ENCODE assay signal across 25 cellular contexts in genomic region chr22:49136816-49137180, GRCh38.
"Had no signal": no experiment of that assay in that cellular context is flagged by ENCODE, and none has a peak within 500 bp of the region (broad histone marks: within the 10 kb centered on the region; RNA-seq: fewer than 3 reads in every experiment).

No MANE protein-coding gene starts in this region.

- H3K36me3 ChIP-seq: left ventricle myocardium inferior, neutrophil, ovary, right atrium auricular region, tibial nerve, uterus had no signal

- H3K4me2 ChIP-seq: hepatocyte had no signal

- H2AFZ ChIP-seq: hepatocyte had no signal

- H3K4me3 ChIP-seq: hepatocyte, left ventricle myocardium inferior, ovary, right atrium auricular region, skin epidermis, tibial nerve, uterus had no signal

- DNase-seq: islet precursor cell; left ventricle myocardium inferior; naive thymus-derived CD8-positive, alpha-beta T cell; occipital lobe; ovary; stimulated activated CD4-positive, alpha-beta T cell treated with anti-CD3 and anti-CD28 coated beads, Interleukin-1b, Interleukin-23, amount 100 ng/mL, for 48 hours; stimulated activated CD4-positive, alpha-beta T cell treated with anti-CD3 and anti-CD28 coated beads, Interleukin-2, amount 100 ng/mL, for 48 hours; stimulated activated CD4-positive, alpha-beta T cell treated with anti-CD3 and anti-CD28 coated beads, Interleukin-4, amount 100 ng/mL, for 4 hours; stimulated activated CD8-positive, alpha-beta memory T cell treated with anti-CD3 and anti-CD28 coated beads, Interleukin-4, amount 100 ng/mL, for 48 hours; stimulated activated naive CD4-positive, alpha-beta T cell treated with Interleukin-2 at 50 U/mL for 16 hours; stimulated activated naive CD8-positive, alpha-beta T cell treated with anti-CD3 and anti-CD28 coated beads, Interleukin-15, amount 100 ng/mL, for 72 hours; substantia nigra; uterus had no signal

- H3K27ac ChIP-seq: hepatocyte, left ventricle myocardium inferior, neutrophil, ovary, right atrium auricular region, skin epidermis, tibial nerve, uterus had no signal

- H3K4me3 Mint-ChIP-seq: memory B cell; naive thymus-derived CD8-positive, alpha-beta T cell; nephron; neural crest cell; stimulated activated memory B cell treated with anti-CD40 and anti-IgM and Interleukin-4, amounts not matched to agents 10 μg/mL and 1 μg/mL and 100 μg/mL, for 72 hours; stimulated activated naive CD8-positive, alpha-beta T cell treated with anti-CD3 and anti-CD28 coated beads, Interleukin-15, amount 100 ng/mL, for 72 hours; type B pancreatic cell had no signal

- H3K27me3 ChIP-seq: hepatocyte, ovary, right atrium auricular region, tibial nerve, uterus had no signal

- H3K9me3 Mint-ChIP-seq: naive thymus-derived CD8-positive, alpha-beta T cell; nephron; stimulated activated naive CD8-positive, alpha-beta T cell treated with anti-CD3 and anti-CD28 coated beads, Interleukin-15, amount 100 ng/mL, for 72 hours; type B pancreatic cell had no signal

- ATAC-seq: naive thymus-derived CD8-positive, alpha-beta T cell; sciatic nerve; stimulated activated memory B cell treated with anti-CD40 and anti-IgM and Interleukin-4, amounts not matched to agents 10 μg/mL and 1 μg/mL and 100 μg/mL, for 72 hours; stimulated activated naive CD8-positive, alpha-beta T cell treated with anti-CD3 and anti-CD28 coated beads, Interleukin-15, amount 100 ng/mL, for 72 hours had no signal

- H3K36me3 Mint-ChIP-seq: memory B cell; stimulated activated memory B cell treated with anti-CD40 and anti-IgM and Interleukin-4, amounts not matched to agents 10 μg/mL and 1 μg/mL and 100 μg/mL, for 72 hours had no signal

- H3K79me2 ChIP-seq: hepatocyte had no signal

- H3K27ac Mint-ChIP-seq: memory B cell; naive thymus-derived CD8-positive, alpha-beta T cell; nephron; progenitor cell of endocrine pancreas; stimulated activated memory B cell treated with anti-CD40 and anti-IgM and Interleukin-4, amounts not matched to agents 10 μg/mL and 1 μg/mL and 100 μg/mL, for 72 hours; stimulated activated naive CD8-positive, alpha-beta T cell treated with anti-CD3 and anti-CD28 coated beads, Interleukin-15, amount 100 ng/mL, for 72 hours; type B pancreatic cell had no signal

- H3K4me1 ChIP-seq: left ventricle myocardium inferior, right atrium auricular region, uterus had no signal

- H3K9me3 ChIP-seq: left ventricle myocardium inferior, neutrophil, ovary, right atrium auricular region, tibial nerve, uterus had no signal

- H3K4me1 Mint-ChIP-seq: memory B cell; nephron; stimulated activated memory B cell treated with anti-CD40 and anti-IgM and Interleukin-4, amounts not matched to agents 10 μg/mL and 1 μg/mL and 100 μg/mL, for 72 hours; stimulated activated naive CD8-positive, alpha-beta T cell treated with anti-CD3 and anti-CD28 coated beads, Interleukin-15, amount 100 ng/mL, for 72 hours had no signal
